ENCODE assay signal across 11 cellular contexts in the genomic region with DNA sequence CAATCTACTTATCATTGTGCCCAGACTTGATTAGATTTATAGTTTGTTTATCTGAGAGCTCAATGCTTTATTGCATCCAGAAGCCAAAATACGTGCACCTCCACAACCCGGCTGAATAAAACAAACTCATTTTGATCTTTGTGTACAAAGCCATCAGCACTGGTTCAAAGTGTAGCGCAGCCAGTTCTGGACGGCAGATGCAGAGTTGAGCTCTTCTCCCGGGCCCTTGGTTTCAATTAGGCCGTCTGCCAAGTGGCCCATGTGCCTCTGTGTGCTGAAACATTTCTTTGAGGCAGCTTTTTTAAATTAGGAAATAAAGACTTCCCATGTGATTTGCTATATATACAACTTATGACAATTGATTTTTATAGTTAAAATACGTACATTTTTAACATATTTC.
A peak's percentile ranks its signal among the peaks of the same experiment; 100 is the strongest.
DNase-seq lines count a peak whose midpoint lies in the region; ATAC-seq and TF ChIP-seq lines count a peak whose summit lies in the region.
"Had no signal": no experiment of that assay in that cellular context is flagged by ENCODE, and none has a peak within 500 bp of the region (broad histone marks: within the 10 kb centered on the region; RNA-seq: fewer than 3 reads in every experiment).

No MANE protein-coding gene starts in this region.

- H3K4me1 ChIP-seq in HEK293 (ENCODE audit: control insufficient read depth, insufficient read depth, low read length) (peaks cover 10% of the 10 kb centered on the region), esophagus squamous epithelium (no peaks in the 10 kb centered on the region)

- H3K9me3 ChIP-seq in HEK293 (ENCODE audit: control insufficient read depth, insufficient read depth, low read depth, low read length) (no peaks in the 10 kb centered on the region), esophagus squamous epithelium (no peaks in the 10 kb centered on the region)
- H3K9me3 ChIP-seq: suprapubic skin had no signal

- H3K36me3 ChIP-seq in HEK293 (ENCODE audit: control insufficient read depth in 2 of 2, insufficient read depth in 1 of 2, low read length in 2 of 2), result no peaks in the 10 kb centered on the region
- H3K36me3 ChIP-seq in esophagus squamous epithelium, result no peaks in the 10 kb centered on the region
- H3K36me3 ChIP-seq: suprapubic skin had no signal

- POLR2A ChIA-PET in HEK293 (lab: Yijun Ruan, JAX), result no interaction called here

- intact Hi-C loops in esophagus squamous epithelium (cut with DNase I), result no loop called here

- CTCF ChIA-PET in HEK293 (lab: Yijun Ruan, JAX), result interaction anchor here (0.6 to 1.1 kb wide), 3 partner anchors 10 to 548 kb away, joined by 3 to 4 read pairs (median 3); no protein-coding TSS in a partner anchor

- H3K4me3 ChIP-seq in HEK293 (ENCODE audit: low read depth, low read length) (no peak overlapping the region), esophagus squamous epithelium (no peak overlapping the region)
- H3K4me3 ChIP-seq: suprapubic skin had no signal

- DNase-seq in AG09319 (ENCODE audit: extremely low read depth, low read depth) (peak; percentile 64), SHP77 treated with DMSO at 0.1 percent for 48 hours (lab: John Stamatoyannopoulos, UW) (peak; percentile 50), left lobe of liver (ENCODE audit: low spot score) (no peak), NCI-H526 (lab: John Stamatoyannopoulos, UW) (no peak), superior temporal gyrus (ENCODE audit: extremely low spot score) (no peak), esophagus squamous epithelium (lab: John Stamatoyannopoulos, UW) (no peak)
- DNase-seq in activated naive CD4-positive, alpha-beta T cell treated with Interleukin-2 at 50 U/mL for 16 hours, result no peak
- DNase-seq: midbrain had no signal

- no peak for TF ChIP-seq POLR2A in esophagus squamous epithelium (IDR thresholded peaks at IDR 0.05)

- peak; percentile 29 for ATAC-seq in left lobe of liver
- ATAC-seq: Right ventricle myocardium inferior had no signal

- TF ChIP-seq CTCF in AG09319 (IDR thresholded peaks at IDR 0.05; ENCODE audit: low read depth, low read length), result no peak
- TF ChIP-seq CTCF in HEK293 (tag by site-specific recombination; IDR thresholded peaks at IDR 0.05), result no peak
- no peak for TF ChIP-seq CTCF in esophagus squamous epithelium (IDR thresholded peaks at IDR 0.05)

- H3K27ac ChIP-seq in HEK293 (ENCODE audit: extremely low read depth, low read depth, low read length), result no peak overlapping the region
- H3K27ac ChIP-seq in esophagus squamous epithelium, result no peak overlapping the region
- H3K27ac ChIP-seq: suprapubic skin had no signal

- no peaks in the 10 kb centered on the region for H3K27me3 ChIP-seq in esophagus squamous epithelium
- H3K27me3 ChIP-seq: suprapubic skin had no signal

- WGBS in esophagus squamous epithelium, 2 donors, result 14 to 18% methylated on average over 7 of the region's 7 CpGs

TF ChIP-seq in HEK293, 187 proteins besides CTCF, POLR2A, EP300 and RAD21:
- TF ChIP-seq OSR2 (tag by site-specific recombination; IDR thresholded peaks at IDR 0.05) (peak; percentile 19; the same call in 1 of the 2 replicates), ZNF48 (tag by site-specific recombination; IDR thresholded peaks at IDR 0.05) (no peak), ZNF202 (tag by site-specific recombination; IDR thresholded peaks at IDR 0.05; ENCODE audit: borderline replicate concordance) (no peak), FEZF1 (tag by site-specific recombination; IDR thresholded peaks at IDR 0.05) (peak; percentile 34; the same call in 1 of the 2 replicates), ELK4 (IDR thresholded peaks at IDR 0.05; ENCODE audit: borderline replicate concordance, low read depth, low read length) (no peak)

Comparison
In these comparisons a context has a peak if more than half of its experiments do, and no peak if none do; other contexts are left out.
1. DNase-seq: peak in AG09319 (single experiment) and SHP77 treated with DMSO at 0.1 percent for 48 hours (single experiment); none in left lobe of liver (single experiment), activated naive CD4-positive, alpha-beta T cell treated with Interleukin-2 at 50 U/mL for 16 hours (single experiment), NCI-H526 (0 of 2), superior temporal gyrus (single experiment) and esophagus squamous epithelium (single experiment).